Comparison of ENCODE assay signal across 1 cellular context in the genomic region with DNA sequence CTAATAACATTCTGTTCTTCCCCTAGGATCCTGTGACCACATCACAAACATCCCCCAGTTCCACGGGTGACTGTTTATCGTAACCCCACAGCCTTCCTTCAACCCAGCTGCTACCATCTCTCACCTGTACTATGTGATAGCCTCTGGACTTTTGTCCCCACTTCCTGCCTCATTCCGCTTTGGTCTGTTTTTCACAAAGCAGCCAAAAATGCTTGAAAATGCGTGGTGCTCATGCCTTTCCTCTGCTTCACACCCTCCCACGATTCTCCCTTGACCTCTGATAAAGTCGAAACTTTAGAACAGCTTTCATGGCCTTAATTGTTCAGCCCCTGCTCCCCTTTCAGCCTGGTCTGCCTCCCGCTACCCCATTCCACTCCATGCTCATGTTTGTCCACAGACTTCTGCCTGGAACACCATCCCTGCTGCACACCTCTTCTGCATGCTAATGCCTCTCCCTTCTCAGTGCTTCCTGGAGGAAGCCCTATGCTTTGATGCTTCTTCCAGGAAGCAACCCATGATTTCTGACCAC.
TF ChIP-seq lines count a peak whose summit lies in the region.

No MANE protein-coding gene starts in this region.

TF ChIP-seq in liver, 16 proteins besides CTCF, POLR2A, EP300 and RAD21 (continued from another document):
- TF ChIP-seq, protein P1, sequence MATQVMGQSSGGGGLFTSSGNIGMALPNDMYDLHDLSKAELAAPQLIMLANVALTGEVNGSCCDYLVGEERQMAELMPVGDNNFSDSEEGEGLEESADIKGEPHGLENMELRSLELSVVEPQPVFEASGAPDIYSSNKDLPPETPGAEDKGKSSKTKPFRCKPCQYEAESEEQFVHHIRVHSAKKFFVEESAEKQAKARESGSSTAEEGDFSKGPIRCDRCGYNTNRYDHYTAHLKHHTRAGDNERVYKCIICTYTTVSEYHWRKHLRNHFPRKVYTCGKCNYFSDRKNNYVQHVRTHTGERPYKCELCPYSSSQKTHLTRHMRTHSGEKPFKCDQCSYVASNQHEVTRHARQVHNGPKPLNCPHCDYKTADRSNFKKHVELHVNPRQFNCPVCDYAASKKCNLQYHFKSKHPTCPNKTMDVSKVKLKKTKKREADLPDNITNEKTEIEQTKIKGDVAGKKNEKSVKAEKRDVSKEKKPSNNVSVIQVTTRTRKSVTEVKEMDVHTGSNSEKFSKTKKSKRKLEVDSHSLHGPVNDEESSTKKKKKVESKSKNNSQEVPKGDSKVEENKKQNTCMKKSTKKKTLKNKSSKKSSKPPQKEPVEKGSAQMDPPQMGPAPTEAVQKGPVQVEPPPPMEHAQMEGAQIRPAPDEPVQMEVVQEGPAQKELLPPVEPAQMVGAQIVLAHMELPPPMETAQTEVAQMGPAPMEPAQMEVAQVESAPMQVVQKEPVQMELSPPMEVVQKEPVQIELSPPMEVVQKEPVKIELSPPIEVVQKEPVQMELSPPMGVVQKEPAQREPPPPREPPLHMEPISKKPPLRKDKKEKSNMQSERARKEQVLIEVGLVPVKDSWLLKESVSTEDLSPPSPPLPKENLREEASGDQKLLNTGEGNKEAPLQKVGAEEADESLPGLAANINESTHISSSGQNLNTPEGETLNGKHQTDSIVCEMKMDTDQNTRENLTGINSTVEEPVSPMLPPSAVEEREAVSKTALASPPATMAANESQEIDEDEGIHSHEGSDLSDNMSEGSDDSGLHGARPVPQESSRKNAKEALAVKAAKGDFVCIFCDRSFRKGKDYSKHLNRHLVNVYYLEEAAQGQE (IDR thresholded peaks at IDR 0.05): no peak
- TF ChIP-seq HNF4G (IDR thresholded peaks at IDR 0.05): peak; percentile 44
- peak; percentile 72 for TF ChIP-seq MAX (IDR thresholded peaks at IDR 0.05)
- TF ChIP-seq, protein P2, sequence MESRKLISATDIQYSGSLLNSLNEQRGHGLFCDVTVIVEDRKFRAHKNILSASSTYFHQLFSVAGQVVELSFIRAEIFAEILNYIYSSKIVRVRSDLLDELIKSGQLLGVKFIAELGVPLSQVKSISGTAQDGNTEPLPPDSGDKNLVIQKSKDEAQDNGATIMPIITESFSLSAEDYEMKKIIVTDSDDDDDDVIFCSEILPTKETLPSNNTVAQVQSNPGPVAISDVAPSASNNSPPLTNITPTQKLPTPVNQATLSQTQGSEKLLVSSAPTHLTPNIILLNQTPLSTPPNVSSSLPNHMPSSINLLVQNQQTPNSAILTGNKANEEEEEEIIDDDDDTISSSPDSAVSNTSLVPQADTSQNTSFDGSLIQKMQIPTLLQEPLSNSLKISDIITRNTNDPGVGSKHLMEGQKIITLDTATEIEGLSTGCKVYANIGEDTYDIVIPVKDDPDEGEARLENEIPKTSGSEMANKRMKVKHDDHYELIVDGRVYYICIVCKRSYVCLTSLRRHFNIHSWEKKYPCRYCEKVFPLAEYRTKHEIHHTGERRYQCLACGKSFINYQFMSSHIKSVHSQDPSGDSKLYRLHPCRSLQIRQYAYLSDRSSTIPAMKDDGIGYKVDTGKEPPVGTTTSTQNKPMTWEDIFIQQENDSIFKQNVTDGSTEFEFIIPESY (IDR thresholded peaks at IDR 0.05): no peak
- no peak for TF ChIP-seq FOXA2 (IDR thresholded peaks at IDR 0.05)
- peak; percentile 30 for TF ChIP-seq NR2F2 (IDR thresholded peaks at IDR 0.05)
- peak; percentile 44 for TF ChIP-seq YY1 (IDR thresholded peaks at IDR 0.05)
